In the genomic region with DNA sequence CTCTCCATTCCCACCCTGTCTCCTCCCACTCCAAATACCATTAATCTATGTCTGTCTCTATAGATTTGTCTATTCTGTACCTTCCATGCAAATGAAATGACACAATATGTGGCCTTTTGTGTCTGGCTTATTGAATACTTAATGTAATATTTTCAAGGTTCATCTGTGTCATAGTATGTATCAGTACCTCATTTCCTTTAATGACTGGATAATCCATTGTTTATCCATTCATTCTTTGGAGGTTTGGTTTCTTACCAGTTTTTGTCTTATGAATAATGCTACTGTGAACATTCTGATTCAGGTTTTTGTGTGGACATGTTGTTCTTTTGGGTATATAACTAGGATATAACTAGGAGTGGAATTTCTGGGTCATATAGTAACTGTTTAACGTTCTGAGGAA, we compare ENCODE assay signal across 2 cellular contexts. TPM values are rescaled to one million over a fixed set of nuclear protein-coding genes. Genes with fewer than 3 reads are reported as not detected.
"Had no signal": no experiment of that assay in that cellular context is flagged by ENCODE, and none has a peak within 500 bp of the region (broad histone marks: within the 10 kb centered on the region; RNA-seq: fewer than 3 reads in every experiment).

No MANE protein-coding gene starts in this region.

RNA-seq across cellular contexts. Expression of a gene that starts 55.8 kb away (rescaled TPM):
- total RNA-seq: endothelial cell of umbilical vein, smooth muscle cell had no signal
- polyA plus RNA-seq: endothelial cell of umbilical vein, smooth muscle cell had no signal
